ENCODE assay signal across 11 cellular contexts in the genomic region with DNA sequence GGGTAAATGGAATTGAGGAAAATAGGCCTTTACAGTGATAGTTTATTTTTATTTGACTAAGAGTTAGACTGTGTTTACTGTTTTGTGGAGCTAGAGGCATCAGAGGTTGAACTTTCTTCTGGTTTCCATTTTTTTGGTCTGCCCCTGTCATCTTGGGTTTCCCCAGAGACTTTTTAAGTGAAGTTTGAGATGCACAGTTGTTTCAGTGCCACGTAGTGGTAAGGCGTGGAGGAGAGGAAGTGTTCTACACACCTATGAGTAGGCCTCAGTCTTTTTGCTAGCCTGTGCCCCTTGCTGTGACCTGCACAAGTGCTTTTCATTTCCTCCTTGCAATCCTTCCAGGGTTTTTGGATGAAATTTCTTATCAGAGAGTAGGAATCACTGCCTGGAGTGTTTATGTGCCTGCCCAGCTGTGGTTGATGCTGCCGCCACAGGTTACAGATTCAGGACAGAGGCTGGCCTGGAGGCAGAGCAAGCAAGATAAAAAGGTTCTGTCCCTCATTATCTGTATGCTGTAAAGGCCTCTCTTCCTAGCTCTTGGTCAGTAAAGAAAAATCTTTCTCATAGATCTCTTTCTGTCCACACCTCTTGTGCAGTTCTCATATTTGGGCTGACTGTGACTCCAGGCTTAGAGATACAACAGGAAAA. TPM values are rescaled to one million over a fixed set of nuclear protein-coding genes. Genes with fewer than 3 reads are reported as not detected.
DNase-seq lines count a peak whose midpoint lies in the region; ATAC-seq and TF ChIP-seq lines count a peak whose summit lies in the region.
"Had no signal": no experiment of that assay in that cellular context is flagged by ENCODE, and none has a peak within 500 bp of the region (broad histone marks: within the 10 kb centered on the region; RNA-seq: fewer than 3 reads in every experiment).

No MANE protein-coding gene starts in this region.

- no peak for TF ChIP-seq CTCF in prostate gland (IDR thresholded peaks at IDR 0.05)

- no peaks in the 10 kb centered on the region for H3K4me1 ChIP-seq in naive thymus-derived CD4-positive, alpha-beta T cell (ENCODE audit: control insufficient read depth in 2 of 2, insufficient read depth in 2 of 2, low read length in 2 of 2)
- H3K4me1 ChIP-seq in prostate gland (replicated peaks), result no peaks in the 10 kb centered on the region
- H3K4me1 ChIP-seq: sigmoid colon had no signal

- H3K4me1 Mint-ChIP-seq in naive thymus-derived CD4-positive, alpha-beta T cell, result peaks cover 0 to 7% (median 0%) of the 10 kb centered on the region in 7 donors

- 84% methylated on average over 3 of the region's 3 CpGs for WGBS in prostate gland

- intact Hi-C loops in naive thymus-derived CD4-positive, alpha-beta T cell (cut with micrococcal nuclease), result no loop called here
- intact Hi-C loops in prostate gland (cut with DNase I), result no loop called here

- H3K9me3 ChIP-seq in naive thymus-derived CD4-positive, alpha-beta T cell (ENCODE audit: control insufficient read depth in 2 of 3, low read length in 3 of 3), result no peaks in the 10 kb centered on the region
- no peaks in the 10 kb centered on the region for H3K9me3 ChIP-seq in prostate gland
- H3K9me3 ChIP-seq: sigmoid colon had no signal

- H3K4me3 ChIP-seq in naive thymus-derived CD4-positive, alpha-beta T cell (ENCODE audit: low read length), result no peak overlapping the region
- no peak overlapping the region for H3K4me3 ChIP-seq in prostate gland
- H3K4me3 ChIP-seq: sigmoid colon had no signal

- no peak overlapping the region for H3K4me3 Mint-ChIP-seq in naive thymus-derived CD4-positive, alpha-beta T cell
- H3K4me3 Mint-ChIP-seq: T-cell had no signal

- POLR2A ChIA-PET in naive thymus-derived CD4-positive, alpha-beta T cell (lab: Charles Lee), result interaction anchor here (1.0 to 1.2 kb wide), 2 partner anchors 23 to 412 kb away, joined by 3 to 4 read pairs; no protein-coding TSS in a partner anchor

- CTCF ChIA-PET in naive thymus-derived CD4-positive, alpha-beta T cell (lab: Charles Lee), result interaction anchor here (0.6 kb wide), 1 partner anchor 442 kb away, joined by 3 read pairs; no protein-coding TSS in a partner anchor

- H3K27me3 Mint-ChIP-seq in naive thymus-derived CD4-positive, alpha-beta T cell, result no peaks in the 10 kb centered on the region
- H3K27me3 Mint-ChIP-seq: T-cell had no signal

- no peaks in the 10 kb centered on the region for H3K27me3 ChIP-seq in naive thymus-derived CD4-positive, alpha-beta T cell (ENCODE audit: control insufficient read depth in 2 of 2, insufficient read depth in 2 of 2, low read length in 2 of 2)
- no peaks in the 10 kb centered on the region for H3K27me3 ChIP-seq in prostate gland (replicated peaks; ENCODE audit: insufficient read depth)
- H3K27me3 ChIP-seq: sigmoid colon had no signal

- peak overlapping the region in 1 of 9 donors; percentile 75 for H3K27ac Mint-ChIP-seq in naive thymus-derived CD4-positive, alpha-beta T cell

- peaks cover 0 to 9% (median 4%) of the 10 kb centered on the region in 11 donors for H3K9me3 Mint-ChIP-seq in naive thymus-derived CD4-positive, alpha-beta T cell

- ATAC-seq in GM18867 (IDR thresholded peaks at IDR 0.05; ENCODE audit: unreplicated experiment), result peak; percentile 75
- ATAC-seq in GM21717 (IDR thresholded peaks at IDR 0.05; ENCODE audit: unreplicated experiment), result peak; percentile 75
- ATAC-seq in HG03521 (IDR thresholded peaks at IDR 0.05; ENCODE audit: unreplicated experiment), result peak; percentile 67
- peak; percentile 27 for ATAC-seq in naive thymus-derived CD4-positive, alpha-beta T cell

- no peaks in the 10 kb centered on the region for H3K36me3 ChIP-seq in naive thymus-derived CD4-positive, alpha-beta T cell (ENCODE audit: control insufficient read depth in 2 of 3, insufficient read depth in 3 of 3, low read length in 3 of 3)
- H3K36me3 ChIP-seq in prostate gland, result no peaks in the 10 kb centered on the region
- H3K36me3 ChIP-seq: sigmoid colon had no signal

- no peak overlapping the region for H3K27ac ChIP-seq in naive thymus-derived CD4-positive, alpha-beta T cell (ENCODE audit: low read depth, low read length)
- H3K27ac ChIP-seq in prostate gland, result no peak overlapping the region
- H3K27ac ChIP-seq: sigmoid colon had no signal

- TF ChIP-seq POLR2A in prostate gland (IDR thresholded peaks at IDR 0.05), result no peak

- DNase-seq in naive thymus-derived CD4-positive, alpha-beta T cell, result no peak
- DNase-seq in prostate gland (ENCODE audit: low spot score) (no peak), NCI-H82 treated with DMSO at 0.1 percent for 48 hours (lab: John Stamatoyannopoulos, UW; ENCODE audit: unreplicated experiment) (no peak), DMS153 treated with DMSO at 0.1 percent for 48 hours (lab: John Stamatoyannopoulos, UW; ENCODE audit: unreplicated experiment) (no peak)
- DNase-seq: sigmoid colon, T-cell had no signal

- H3K36me3 Mint-ChIP-seq in naive thymus-derived CD4-positive, alpha-beta T cell, result peaks cover 0 to 9% (median 0%) of the 10 kb centered on the region in 5 donors
- H3K36me3 Mint-ChIP-seq: T-cell had no signal

RNA-seq across cellular contexts. Expression of gene HSFX4, which starts 12.5 kb away (rescaled TPM):
- total RNA-seq in naive thymus-derived CD4-positive, alpha-beta T cell, result not detected
- not detected for polyA plus RNA-seq in naive thymus-derived CD4-positive, alpha-beta T cell
- not detected for total RNA-seq in prostate gland
- total RNA-seq: mesenteric fat pad, NCI-H460, sigmoid colon, T-cell had no signal
- polyA plus RNA-seq: sigmoid colon had no signal

RNA-seq across cellular contexts. Expression of gene EOLA2, which starts 21.4 kb away (rescaled TPM):
- total RNA-seq in naive thymus-derived CD4-positive, alpha-beta T cell, result 10 to 100 TPM; 43.1 to 59.1 (median 45.4) TPM
- 10 to 100 TPM; 23.3 to 45.3 TPM for polyA plus RNA-seq in naive thymus-derived CD4-positive, alpha-beta T cell
- 10 to 100 TPM; 30.2 to 32.0 TPM for total RNA-seq in prostate gland

RNA-seq across cellular contexts. Expression of gene MAGEA8, which starts 35.9 kb away (rescaled TPM):
- not detected for total RNA-seq in naive thymus-derived CD4-positive, alpha-beta T cell
- not detected for polyA plus RNA-seq in naive thymus-derived CD4-positive, alpha-beta T cell
- total RNA-seq in prostate gland, result 1 to 10 TPM in 1 of 2 donors, not detected in 1; 1.0 TPM
- total RNA-seq: mesenteric fat pad, NCI-H460, sigmoid colon, T-cell had no signal
- polyA plus RNA-seq: sigmoid colon had no signal
